ENCODE assay signal across 31 cellular contexts in genomic region chr14:79663453-79663852, GRCh38.
"Had no signal": no experiment of that assay in that cellular context is flagged by ENCODE, and none has a peak within 500 bp of the region (broad histone marks: within the 10 kb centered on the region; RNA-seq: fewer than 3 reads in every experiment).

No MANE protein-coding gene starts in this region.

- ATAC-seq: activated CD4-positive, CD25-positive, alpha-beta regulatory T cell treated with anti-CD3 and anti-CD28 coated beads, Interleukin-2, amount 50 U/mL, for 24 hours; activated CD8-positive, alpha-beta T cell treated with anti-CD3 and anti-CD28 coated beads for 36 hours; activated naive CD8-positive, alpha-beta T cell treated with anti-CD3 and anti-CD28 coated beads, Interleukin-2, amount 50 U/mL, for 24 hours; activated T-cell treated with anti-CD3 and anti-CD28 coated beads, Interleukin-2, amount 50 U/mL, for 4 hours; activated T-helper 17 cell treated with anti-CD3 and anti-CD28 coated beads, Interleukin-2, amount 50 U/mL, for 72 hours; body of pancreas; gastroesophageal sphincter; heart right ventricle; T-helper 17 cell had no signal

- H3K9me3 ChIP-seq: adrenal gland, body of pancreas, colonic mucosa, esophagus squamous epithelium, gastroesophageal sphincter, heart right ventricle had no signal

- H3K4me1 Mint-ChIP-seq: activated B cell treated with CpG ODN at 0.5 μM for 24 hours; activated naive CD4-positive, alpha-beta T cell treated with anti-CD3 and anti-CD28 coated beads, Interleukin-2, amount 50 U/mL, for 24 hours; activated naive CD8-positive, alpha-beta T cell treated with anti-CD3 and anti-CD28 coated beads for 36 hours; activated naive CD8-positive, alpha-beta T cell treated with anti-CD3 and anti-CD28 coated beads, Interleukin-2, amount 50 U/mL, for 24 hours; activated T-helper 17 cell treated with anti-CD3 and anti-CD28 coated beads, Interleukin-2, amount 50 U/mL, for 72 hours; T-helper 17 cell had no signal

- H3K9me3 Mint-ChIP-seq: activated naive CD4-positive, alpha-beta T cell treated with anti-CD3 and anti-CD28 coated beads for 36 hours; activated naive CD4-positive, alpha-beta T cell treated with anti-CD3 and anti-CD28 coated beads, Interleukin-2, amount 50 U/mL, for 24 hours; activated naive CD8-positive, alpha-beta T cell treated with anti-CD3 and anti-CD28 coated beads for 36 hours; activated T-cell treated with anti-CD3 and anti-CD28 coated beads, Interleukin-2, amount 50 U/mL, for 4 hours had no signal

- H3K36me3 ChIP-seq: adrenal gland, colonic mucosa, esophagus squamous epithelium, heart right ventricle, WERI-Rb-1 had no signal

- H3K27ac ChIP-seq: adrenal gland, body of pancreas, colonic mucosa, epithelial cell of prostate, esophagus squamous epithelium, gastroesophageal sphincter, heart right ventricle, WERI-Rb-1 had no signal

- DNase-seq: activated B cell treated with CpG ODN at 0.5 μM for 24 hours; activated CD4-positive, alpha-beta T cell treated with anti-CD3 and anti-CD28 coated beads for 48 hours; activated CD4-positive, alpha-beta T cell treated with anti-CD3 and anti-CD28 coated beads, Interleukin-2, amount 50 U/mL, for 1 hour; activated CD4-positive, alpha-beta T cell treated with anti-CD3 and anti-CD28 coated beads, Interleukin-2, amount 50 U/mL, for 48 hours; activated CD8-positive, alpha-beta memory T cell treated with anti-CD3 and anti-CD28 coated beads for 24 hours; activated CD8-positive, alpha-beta T cell treated with anti-CD3 and anti-CD28 coated beads for 36 hours; activated effector memory CD4-positive, alpha-beta T cell treated with anti-CD3 and anti-CD28 coated beads, Interleukin-2, amount 50 U/mL, for 16 hours; activated naive CD4-positive, alpha-beta T cell treated with anti-CD3 and anti-CD28 coated beads for 36 hours; activated naive CD8-positive, alpha-beta T cell treated with anti-CD3 and anti-CD28 coated beads for 36 hours; activated naive CD8-positive, alpha-beta T cell treated with anti-CD3 and anti-CD28 coated beads, Interleukin-2, amount 50 U/mL, for 24 hours; activated T-cell treated with anti-CD3 and anti-CD28 coated beads, Interleukin-2, amount 50 U/mL, for 4 hours; adrenal gland; amygdala; aorta; body of pancreas; caudate nucleus; cerebellar nuclear complex; colonic mucosa; effector CD8-positive, alpha-beta T cell; esophagus squamous epithelium; foreskin melanocyte; heart right ventricle; T-helper 17 cell; T1000; WERI-Rb-1 had no signal

- H3K27me3 Mint-ChIP-seq: activated B cell treated with CpG ODN at 0.5 μM for 24 hours; activated CD8-positive, alpha-beta T cell treated with anti-CD3 and anti-CD28 coated beads for 36 hours; activated naive CD4-positive, alpha-beta T cell treated with anti-CD3 and anti-CD28 coated beads, Interleukin-2, amount 50 U/mL, for 24 hours; activated naive CD8-positive, alpha-beta T cell treated with anti-CD3 and anti-CD28 coated beads for 36 hours; activated T-helper 17 cell treated with anti-CD3 and anti-CD28 coated beads, Interleukin-2, amount 50 U/mL, for 72 hours; T-helper 17 cell had no signal

- H3K4me3 Mint-ChIP-seq: activated B cell treated with CpG ODN at 0.5 μM for 24 hours; activated CD8-positive, alpha-beta T cell treated with anti-CD3 and anti-CD28 coated beads for 36 hours; activated naive CD4-positive, alpha-beta T cell treated with anti-CD3 and anti-CD28 coated beads for 36 hours; activated naive CD4-positive, alpha-beta T cell treated with anti-CD3 and anti-CD28 coated beads, Interleukin-2, amount 50 U/mL, for 24 hours; activated naive CD8-positive, alpha-beta T cell treated with anti-CD3 and anti-CD28 coated beads for 36 hours; activated naive CD8-positive, alpha-beta T cell treated with anti-CD3 and anti-CD28 coated beads, Interleukin-2, amount 50 U/mL, for 24 hours; activated T-cell treated with anti-CD3 and anti-CD28 coated beads, Interleukin-2, amount 50 U/mL, for 4 hours; activated T-helper 17 cell treated with anti-CD3 and anti-CD28 coated beads, Interleukin-2, amount 50 U/mL, for 72 hours; T-helper 17 cell; T-helper 2 cell treated with Interferon-gamma antibody and Interleukin-4, amounts not matched to agents 5 μg/mL and 100 μg/mL, for 36 hours had no signal

- H3K27ac Mint-ChIP-seq: activated B cell treated with CpG ODN at 0.5 μM for 24 hours; activated CD8-positive, alpha-beta T cell treated with anti-CD3 and anti-CD28 coated beads for 36 hours; activated naive CD4-positive, alpha-beta T cell treated with anti-CD3 and anti-CD28 coated beads for 36 hours; activated naive CD4-positive, alpha-beta T cell treated with anti-CD3 and anti-CD28 coated beads, Interleukin-2, amount 50 U/mL, for 24 hours; activated naive CD8-positive, alpha-beta T cell treated with anti-CD3 and anti-CD28 coated beads for 36 hours; activated naive CD8-positive, alpha-beta T cell treated with anti-CD3 and anti-CD28 coated beads, Interleukin-2, amount 50 U/mL, for 24 hours; activated T-helper 17 cell treated with anti-CD3 and anti-CD28 coated beads, Interleukin-2, amount 50 U/mL, for 72 hours; T-helper 17 cell; T-helper 2 cell treated with Interferon-gamma antibody and Interleukin-4, amounts not matched to agents 5 μg/mL and 100 μg/mL, for 36 hours had no signal

- H3K4me3 ChIP-seq: adrenal gland, body of pancreas, colonic mucosa, esophagus squamous epithelium, gastroesophageal sphincter, heart right ventricle had no signal

- H3K27me3 ChIP-seq: adrenal gland, body of pancreas, colonic mucosa, esophagus squamous epithelium, gastroesophageal sphincter, heart right ventricle had no signal

- H3K36me3 Mint-ChIP-seq: activated naive CD4-positive, alpha-beta T cell treated with anti-CD3 and anti-CD28 coated beads, Interleukin-2, amount 50 U/mL, for 24 hours; activated naive CD8-positive, alpha-beta T cell treated with anti-CD3 and anti-CD28 coated beads for 36 hours had no signal
